12 cellular contexts compared by ENCODE assay signal in genomic region chr1:159960721-159961381, GRCh38. TPM values are rescaled to one million over a fixed set of nuclear protein-coding genes. Genes with fewer than 3 reads are reported as not detected.
A peak's percentile ranks its signal among the peaks of the same experiment; 100 is the strongest.
DNase-seq lines count a peak whose midpoint lies in the region; ATAC-seq, FAIRE-seq and TF ChIP-seq lines count a peak whose summit lies in the region.
"Had no signal": no experiment of that assay in that cellular context is flagged by ENCODE, and none has a peak within 500 bp of the region (broad histone marks: within the 10 kb centered on the region; RNA-seq: fewer than 3 reads in every experiment).

No MANE protein-coding gene starts in this region.

- no peaks in the 10 kb centered on the region for H3K36me3 ChIP-seq in mucosa of descending colon (ENCODE audit: low read depth)

- H3K27ac Mint-ChIP-seq in effector memory CD8-positive, alpha-beta T cell: no peak overlapping the region
- H3K27ac Mint-ChIP-seq: nephron progenitor cell had no signal

- no peak overlapping the region for H3K4me3 Mint-ChIP-seq in effector memory CD8-positive, alpha-beta T cell
- H3K4me3 Mint-ChIP-seq: nephron progenitor cell had no signal

- no peaks in the 10 kb centered on the region for H3K4me1 ChIP-seq in A549
- H3K4me1 ChIP-seq in mucosa of descending colon (ENCODE audit: low read depth): peaks cover 14% of the 10 kb centered on the region

- H3K27me3 Mint-ChIP-seq in effector memory CD8-positive, alpha-beta T cell: peaks cover 18 to 32% of the 10 kb centered on the region in 2 donors

- H3K9me3 ChIP-seq in A549: no peaks in the 10 kb centered on the region
- H3K9me3 ChIP-seq in mucosa of descending colon: no peaks in the 10 kb centered on the region

- 0 out of 6 replicates have a peak overlapping the region, but pooled peaks of 1 of the 2 experiments have one; percentile 21 for H3K27ac ChIP-seq in A549
- H3K27ac ChIP-seq in epithelial cell of prostate: peak overlapping the region; percentile 98

- no peaks in the 10 kb centered on the region for H3K4me1 Mint-ChIP-seq in effector memory CD8-positive, alpha-beta T cell (ENCODE audit: low read depth in 2 of 2)
- H3K4me1 Mint-ChIP-seq: nephron progenitor cell had no signal

- TF ChIP-seq RAD21 in A549 (conservative IDR thresholded peaks at IDR 0.05 in 1 of 2, IDR thresholded peaks at IDR 0.05 in 1 of 2): no peak

- no peak for TF ChIP-seq EP300 in A549 (IDR thresholded peaks at IDR 0.05)

- TF ChIP-seq POLR2A in A549 (IDR thresholded peaks at IDR 0.05; ENCODE audit: low read length): no peak

- TF ChIP-seq CTCF in A549 (IDR thresholded peaks at IDR 0.05): no peak
- TF ChIP-seq CTCF in mucosa of descending colon (IDR thresholded peaks at IDR 0.05): no peak

- DNase-seq in A549 (ENCODE audit: low read depth in 1 of 2, low spot score in 1 of 2) (peak in 1 of 2 experiments; percentile 62), LHCN-M2 (ENCODE audit: low read depth) (peak; percentile 53), epithelial cell of prostate (ENCODE audit: low read depth, low spot score) (peak; percentile 86), mucosa of descending colon (peak; percentile 81 to 83 (median 82)), DMS79 treated with DMSO at 0.1 percent for 48 hours (lab: John Stamatoyannopoulos, UW) (no peak), DMS53 treated with DMSO at 0.1 percent for 48 hours (lab: John Stamatoyannopoulos, UW; ENCODE audit: unreplicated experiment) (no peak), NCI-H1694 (lab: John Stamatoyannopoulos, UW) (no peak)
- no peak for DNase-seq in effector memory CD8-positive, alpha-beta T cell
- DNase-seq: ACHN, NCI-H510A treated with DMSO at 0.1 percent for 48 hours, nephron progenitor cell had no signal

- CTCF ChIA-PET in A549 (lab: Yijun Ruan, JAX): interaction anchor here (1.2 to 12.9 kb wide), 3 partner anchors 15 to 117 kb away, joined by 3 to 124 read pairs (median 5); partner anchors contain the start of gene IGSF9

- ATAC-seq in A549 (peak; percentile 50 to 78; a peak in 5 of 6 replicates), mucosa of descending colon (peak; percentile 90)
- ATAC-seq in effector memory CD8-positive, alpha-beta T cell (replicated peaks): no peak

- FAIRE-seq in A549 (lab: Jason Lieb, UNC): no peak

- peak overlapping the region; percentile 9; the same call in 1 of the 3 replicates for H3K4me2 ChIP-seq in A549

- no peaks in the 10 kb centered on the region for H3K9me3 Mint-ChIP-seq in effector memory CD8-positive, alpha-beta T cell
- H3K9me3 Mint-ChIP-seq: nephron progenitor cell had no signal

- H3K36me3 Mint-ChIP-seq in effector memory CD8-positive, alpha-beta T cell (ENCODE audit: insufficient read depth): no peaks in the 10 kb centered on the region

- no peak overlapping the region for H3K4me3 ChIP-seq in A549
- no peak overlapping the region for H3K4me3 ChIP-seq in mucosa of descending colon

- intact Hi-C loops in mucosa of descending colon (cut with DNase I, micrococcal nuclease): no loop called here

- WGBS in A549 (ENCODE audit: missing lambda C conversion rate): 19% methylated on average over 5 of the region's 5 CpGs

- POLR2A ChIA-PET in A549 (lab: Yijun Ruan, JAX): no interaction called here

TF ChIP-seq in A549, 52 proteins besides CTCF, POLR2A, EP300 and RAD21:
- no peak for TF ChIP-seq ZC3H11A (IDR thresholded peaks at IDR 0.05)
- TF ChIP-seq FOSL2 (IDR thresholded peaks at IDR 0.05): no peak
- peak; percentile 43 for TF ChIP-seq FOSL2 (CRISPR knock-in tag; IDR thresholded peaks at IDR 0.05)

RNA-seq across cellular contexts. Expression of gene SLAMF9, which starts 6.8 kb away (rescaled TPM):
- polyA plus RNA-seq in A549 (2011; rRNA removed) (0.21 and 0.25 TPM in 2 replicates), A549 (2017; fragmentation: RNase III; extraction: RNeasy Plus Mini Kit Qiagen cat#74134 plus additional on column Dnase treatment) (0.16 to 0.28 TPM (median 0.22 TPM) in 3 replicates)
- polyA plus RNA-seq in A549 (2012; cell fraction: cytosol; rRNA removed): 0.08 and 0.14 TPM in 2 replicates
- 0.08 and 0.27 TPM in 2 replicates for polyA plus RNA-seq in A549 (2012; cell fraction: nucleus; rRNA removed)
- polyA minus RNA-seq in A549 (2011; rRNA and poly(A)+ RNA removed): 0.54 and 0.78 TPM in 2 replicates
- total RNA-seq in LHCN-M2 (2014; rRNA removed) (not detected in 2 replicates), mucosa of descending colon (not detected)
- 0.10 TPM for polyA plus RNA-seq in LHCN-M2 (2012)
- total RNA-seq: epithelial cell of proximal tubule had no signal

RNA-seq across cellular contexts. Expression of gene IGSF9, which starts 15.4 kb away (rescaled TPM):
- 0.05 and 0.06 TPM in 2 replicates for polyA plus RNA-seq in A549 (2011; rRNA removed)
- 0.26 and 0.34 TPM in 2 replicates for polyA plus RNA-seq in A549 (2012; cell fraction: cytosol; rRNA removed)
- polyA plus RNA-seq in A549 (2012; cell fraction: nucleus; rRNA removed): 1.0 and 1.2 TPM in 2 replicates
- polyA plus RNA-seq in A549 (2017; fragmentation: RNase III; extraction: RNeasy Plus Mini Kit Qiagen cat#74134 plus additional on column Dnase treatment): 0.49 to 0.54 TPM (median 0.50 TPM) in 3 replicates
- 0.10 and 0.12 TPM in 2 replicates for polyA minus RNA-seq in A549 (2011; rRNA and poly(A)+ RNA removed)
- not detected in 2 replicates for total RNA-seq in LHCN-M2 (2014; rRNA removed)
- polyA plus RNA-seq in LHCN-M2 (2012): not detected
- 10 to 100 TPM; 21.5 to 70.8 (median 25.9) TPM for total RNA-seq in mucosa of descending colon

RNA-seq across cellular contexts. Expression of gene TAGLN2, which starts 35.5 kb away (rescaled TPM):
- 533 and 536 TPM in 2 replicates for polyA plus RNA-seq in A549 (2011; rRNA removed)
- polyA plus RNA-seq in A549 (2012; cell fraction: cytosol; rRNA removed): 1,020 and 1,221 TPM in 2 replicates
- 1,181 and 1,326 TPM in 2 replicates for polyA plus RNA-seq in A549 (2012; cell fraction: nucleus; rRNA removed)
- 781 to 811 TPM (median 806 TPM) in 3 replicates for polyA plus RNA-seq in A549 (2017; fragmentation: RNase III; extraction: RNeasy Plus Mini Kit Qiagen cat#74134 plus additional on column Dnase treatment)
- 437 and 484 TPM in 2 replicates for polyA minus RNA-seq in A549 (2011; rRNA and poly(A)+ RNA removed)
- 294 and 366 TPM in 2 replicates for total RNA-seq in LHCN-M2 (2014; rRNA removed)
- 732 TPM for polyA plus RNA-seq in LHCN-M2 (2012)
- total RNA-seq in mucosa of descending colon: 100 to 1,000 TPM; 137 to 296 (median 264) TPM

Comparison
In these comparisons a context has a peak if more than half of its experiments do, and no peak if none do; other contexts are left out.
1. DNase-seq: peak in LHCN-M2 (single experiment), epithelial cell of prostate (single experiment) and mucosa of descending colon (3 of 3); none in DMS79 treated with DMSO at 0.1 percent for 48 hours (single experiment), DMS53 treated with DMSO at 0.1 percent for 48 hours (single experiment), effector memory CD8-positive, alpha-beta T cell (0 of 3) and NCI-H1694 (single experiment).
2. RNA of gene IGSF9, which starts 15.4 kb away (total RNA-seq): 21.5 to 70.8 TPM in mucosa of descending colon; not detected in LHCN-M2; every median in the first group is over 10 times any median in the second.